1 cellular context compared by ENCODE assay signal in genomic region chr7:158395780-158396214, GRCh38.
TF ChIP-seq lines count a peak whose summit lies in the region.

No MANE protein-coding gene starts in this region.

TF ChIP-seq in GM23338, 12 proteins besides CTCF, POLR2A, EP300 and RAD21 (continued from another document):
- TF ChIP-seq REST (IDR thresholded peaks at IDR 0.05; ENCODE audit: unreplicated experiment) = no peak
- no peak for TF ChIP-seq POLR2AphosphoS5 (IDR thresholded peaks at IDR 0.05; ENCODE audit: low read depth)
- TF ChIP-seq ETS1 (IDR thresholded peaks at IDR 0.05) = no peak
